25 cellular contexts compared by ENCODE assay signal in the genomic region with DNA sequence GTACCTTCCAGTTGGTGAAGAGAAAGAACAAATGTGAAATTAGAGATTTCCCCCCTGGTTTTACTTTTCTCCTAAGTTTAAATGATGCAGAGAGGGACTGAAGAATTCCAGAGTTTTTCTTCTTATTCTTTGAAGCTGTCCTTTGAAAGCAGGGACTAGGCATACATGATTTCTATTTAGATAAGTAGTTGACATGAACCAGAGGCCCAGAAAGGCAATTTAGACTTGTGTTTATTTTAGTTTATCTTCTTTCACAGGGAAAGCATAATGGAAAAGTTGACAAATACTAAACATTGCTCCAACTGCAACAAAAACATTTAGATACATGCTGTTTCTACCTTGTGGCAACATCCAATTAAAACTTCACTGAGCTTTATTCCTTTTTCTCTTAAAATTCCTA. TPM values are rescaled to one million over a fixed set of nuclear protein-coding genes. Genes with fewer than 3 reads are reported as not detected.
"Had no signal": no experiment of that assay in that cellular context is flagged by ENCODE, and none has a peak within 500 bp of the region (broad histone marks: within the 10 kb centered on the region; RNA-seq: fewer than 3 reads in every experiment).

No MANE protein-coding gene starts in this region.

- H3K9me3 ChIP-seq: breast epithelium, heart right ventricle, left lung, lower lobe of right lung, psoas muscle, stomach, thyroid gland, upper lobe of right lung had no signal

- H3K27me3 ChIP-seq: breast epithelium, foreskin keratinocyte, heart right ventricle, left lung, stomach, thyroid gland, upper lobe of right lung had no signal

- H2AFZ ChIP-seq: parathyroid adenoma had no signal

- H3K4me1 ChIP-seq: breast epithelium, foreskin keratinocyte, heart right ventricle, left lung, parathyroid adenoma, psoas muscle, upper lobe of right lung had no signal

- DNase-seq: activated CD4-positive, alpha-beta memory T cell treated with anti-CD3 and anti-CD28 coated beads, Interleukin-2, amount 10 ng/mL, durations not matched to agents 7 days and 5 days; activated CD4-positive, alpha-beta T cell treated with anti-CD3 and anti-CD28 coated beads, Interleukin-2, amount 10 ng/mL, durations not matched to agents 7 days and 5 days; activated CD4-positive, CD25-positive, alpha-beta regulatory T cell treated with anti-CD3 and anti-CD28 coated beads, Interleukin-2, amount 50 U/mL, for 72 hours; activated naive CD8-positive, alpha-beta T cell treated with anti-CD3 and anti-CD28 coated beads, Interleukin-2, amount 50 U/mL, for 24 hours; activated T-cell treated with anti-CD3 and anti-CD28 coated beads, Interleukin-2, amount 50 U/mL, for 48 hours; dermis blood vessel endothelial cell; effector CD4-positive, alpha-beta T cell; foreskin keratinocyte; heart right ventricle; left lung; lower lobe of right lung; midbrain; naive thymus-derived CD4-positive, alpha-beta T cell; occipital lobe; psoas muscle; stimulated activated CD4-positive, alpha-beta T cell treated with anti-CD3 and anti-CD28 coated beads, Interleukin-15, amount 100 ng/mL, for 24 hours; stimulated activated CD4-positive, alpha-beta T cell treated with anti-CD3 and anti-CD28 coated beads, Interleukin-2, amount 100 ng/mL, for 24 hours; stimulated activated naive B cell treated with anti-CD40 and anti-IgM and Interleukin-4, amounts not matched to agents 10 μg/mL and 1 μg/mL and 100 μg/mL, for 72 hours; stomach; T-helper 17 cell; T1000; thyroid gland; upper lobe of right lung had no signal

- H3K36me3 ChIP-seq: breast epithelium, heart right ventricle, left lung, lower lobe of right lung, stomach, thyroid gland, upper lobe of right lung had no signal

- H3K9ac ChIP-seq: parathyroid adenoma had no signal

- H3K4me3 ChIP-seq: breast epithelium, heart right ventricle, left lung, lower lobe of right lung, psoas muscle, stomach, thyroid gland, upper lobe of right lung had no signal

- H3K79me2 ChIP-seq: parathyroid adenoma had no signal

- H3K27ac ChIP-seq: breast epithelium, foreskin keratinocyte, heart right ventricle, left lung, lower lobe of right lung, parathyroid adenoma, psoas muscle, stomach, thyroid gland, upper lobe of right lung had no signal

RNA-seq across cellular contexts. Expression of gene PTPN13, which starts 32.0 kb away (rescaled TPM):
- polyA plus RNA-seq: naive thymus-derived CD4-positive, alpha-beta T cell had no signal
